ENCODE assay signal across 9 cellular contexts in the genomic region with DNA sequence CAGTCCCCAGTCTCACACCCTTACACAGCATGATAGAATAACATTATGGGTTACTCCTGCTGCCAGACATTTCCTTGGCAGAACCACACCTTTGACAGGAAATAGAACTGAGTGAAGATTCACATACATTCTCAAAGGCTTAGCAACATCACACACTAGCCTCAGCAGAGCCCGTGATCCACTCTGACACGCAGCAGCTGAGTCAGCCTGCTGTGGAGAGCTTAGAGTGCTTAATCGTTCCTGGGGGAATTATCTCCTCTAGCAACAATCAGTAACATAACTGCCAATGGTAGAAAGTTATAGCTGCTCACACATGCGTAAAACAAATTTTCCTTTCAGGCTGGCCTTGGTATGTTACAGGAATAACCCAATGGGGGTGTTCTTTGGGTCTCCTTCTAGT.
DNase-seq lines count a peak whose midpoint lies in the region; ATAC-seq, FAIRE-seq and TF ChIP-seq lines count a peak whose summit lies in the region.
"Had no signal": no experiment of that assay in that cellular context is flagged by ENCODE, and none has a peak within 500 bp of the region (broad histone marks: within the 10 kb centered on the region; RNA-seq: fewer than 3 reads in every experiment).

No MANE protein-coding gene starts in this region.

- peak overlapping the region; percentile 99 for H3K27ac ChIP-seq in keratinocyte (ENCODE audit: control insufficient read depth, insufficient read depth, low read length)

- H3K4me1 Mint-ChIP-seq in activated naive CD4-positive, alpha-beta T cell treated with anti-CD3 and anti-CD28 coated beads, Interleukin-2, amount 10 ng/mL, durations not matched to agents 7 days and 5 days, result no peaks in the 10 kb centered on the region

- H3K9ac ChIP-seq in keratinocyte (ENCODE audit: control insufficient read depth, extremely low read depth, insufficient read depth, low read length), result peak overlapping the region; percentile 60

- no peaks in the 10 kb centered on the region for H3K9me1 ChIP-seq in keratinocyte (ENCODE audit: control insufficient read depth, extremely low read depth, insufficient read depth, low read length)

- H2AFZ ChIP-seq in keratinocyte (ENCODE audit: control insufficient read depth, low read length), result peak overlapping the region; percentile 85

- peak overlapping the region; percentile 62 for H3K4me2 ChIP-seq in keratinocyte (ENCODE audit: control insufficient read depth, extremely low read depth, insufficient read depth, low read depth, low read length)

- no peaks in the 10 kb centered on the region for H3K9me3 ChIP-seq in keratinocyte (ENCODE audit: control insufficient read depth, low read depth, low read length)

- CTCF ChIA-PET in activated naive CD4-positive, alpha-beta T cell treated with anti-CD3 and anti-CD28 coated beads, Interleukin-2, amount 10 ng/mL, durations not matched to agents 7 days and 5 days (lab: Charles Lee), result no interaction called here

- no peak for TF ChIP-seq POLR2A in lower leg skin (IDR thresholded peaks at IDR 0.05)

- H3K79me2 ChIP-seq in keratinocyte (ENCODE audit: control insufficient read depth, insufficient read depth, low read length), result no peaks in the 10 kb centered on the region

- H4K20me1 ChIP-seq in keratinocyte (ENCODE audit: control insufficient read depth, extremely low read depth, insufficient read depth, low read length), result no peaks in the 10 kb centered on the region

- dilution Hi-C loops in keratinocyte (cut with MboI; ENCODE audit: extremely low pct_ligation_motif_present, low sequenced_read_pairs), result no loop called here

- no peaks in the 10 kb centered on the region for H3K9me3 Mint-ChIP-seq in activated naive CD4-positive, alpha-beta T cell treated with anti-CD3 and anti-CD28 coated beads, Interleukin-2, amount 10 ng/mL, durations not matched to agents 7 days and 5 days
- H3K9me3 Mint-ChIP-seq: activated naive CD4-positive, alpha-beta T cell treated with anti-CD3 and anti-CD28 coated beads for 36 hours had no signal

- no peak overlapping the region for H3K27ac Mint-ChIP-seq in activated naive CD4-positive, alpha-beta T cell treated with anti-CD3 and anti-CD28 coated beads, Interleukin-2, amount 10 ng/mL, durations not matched to agents 7 days and 5 days
- H3K27ac Mint-ChIP-seq: activated naive CD4-positive, alpha-beta T cell treated with anti-CD3 and anti-CD28 coated beads for 36 hours had no signal

- H3K36me3 Mint-ChIP-seq in activated naive CD4-positive, alpha-beta T cell treated with anti-CD3 and anti-CD28 coated beads, Interleukin-2, amount 10 ng/mL, durations not matched to agents 7 days and 5 days, result no peaks in the 10 kb centered on the region

- ATAC-seq in HG02884 (IDR thresholded peaks at IDR 0.05; ENCODE audit: unreplicated experiment), result no peak

- H3K27me3 Mint-ChIP-seq in activated naive CD4-positive, alpha-beta T cell treated with anti-CD3 and anti-CD28 coated beads, Interleukin-2, amount 10 ng/mL, durations not matched to agents 7 days and 5 days, result no peaks in the 10 kb centered on the region

- peak; percentile 15 for DNase-seq in Ammon's horn (ENCODE audit: low spot score)
- peak; percentile 11 for DNase-seq in NCI-H1092 (lab: John Stamatoyannopoulos, UW)
- peak; percentile 81 for DNase-seq in amniotic epithelial cell (ENCODE audit: low read depth)
- peak; percentile 71 for DNase-seq in keratinocyte (ENCODE audit: low read depth, low spot score)
- DNase-seq in lower leg skin (ENCODE audit: low spot score in 2 of 2), result no peak
- no peak for DNase-seq in GF-D8 (lab: John Stamatoyannopoulos, UW)
- DNase-seq in activated naive CD4-positive, alpha-beta T cell treated with anti-CD3 and anti-CD28 coated beads, Interleukin-2, amount 10 ng/mL, durations not matched to agents 7 days and 5 days, result no peak
- DNase-seq: activated naive CD4-positive, alpha-beta T cell treated with anti-CD3 and anti-CD28 coated beads for 36 hours had no signal

- no peaks in the 10 kb centered on the region for H3K27me3 ChIP-seq in keratinocyte (ENCODE audit: control insufficient read depth, extremely low read depth, insufficient read depth, low read length)

- H3K4me3 ChIP-seq in keratinocyte (ENCODE audit: control insufficient read depth in 2 of 3, extremely low read depth in 1 of 3, insufficient read depth in 2 of 3, low read depth in 1 of 3, low read length in 3 of 3) (no peak overlapping the region), lower leg skin (ENCODE audit: low read depth, poor library complexity, severe bottlenecking) (no peak overlapping the region)

- intact Hi-C loops in lower leg skin (cut with DNase I; ENCODE audit: low total_unique reads), result no loop called here

- H3K4me1 ChIP-seq in keratinocyte (ENCODE audit: control insufficient read depth, extremely low read depth, insufficient read depth, low read length), result peaks cover 47% of the 10 kb centered on the region

- no peak overlapping the region for H3K4me3 Mint-ChIP-seq in activated naive CD4-positive, alpha-beta T cell treated with anti-CD3 and anti-CD28 coated beads, Interleukin-2, amount 10 ng/mL, durations not matched to agents 7 days and 5 days
- H3K4me3 Mint-ChIP-seq: activated naive CD4-positive, alpha-beta T cell treated with anti-CD3 and anti-CD28 coated beads for 36 hours had no signal

- TF ChIP-seq CTCF in keratinocyte (optimal IDR thresholded peaks at IDR 0.05 in 1 of 3, IDR thresholded peaks at IDR 0.05 in 1 of 3, conservative IDR thresholded peaks at IDR 0.05 in 1 of 3; ENCODE audit: extremely low read depth in 1 of 3, insufficient read depth in 2 of 3, low read length in 3 of 3), result no peak
- no peak for TF ChIP-seq CTCF in lower leg skin (IDR thresholded peaks at IDR 0.05)

- FAIRE-seq in keratinocyte (lab: Jason Lieb, UNC), result peak; percentile 100

- H3K36me3 ChIP-seq in keratinocyte (ENCODE audit: control insufficient read depth in 2 of 2, extremely low read depth in 1 of 2, insufficient read depth in 2 of 2, low read length in 2 of 2), result no peaks in the 10 kb centered on the region

- WGBS in lower leg skin, 2 donors, result 44 to 50% methylated on average over 4 of the region's 4 CpGs

Comparison
In these comparisons a context has a peak if more than half of its experiments do, and no peak if none do; other contexts are left out.
1. DNase-seq: peak in Ammon's horn (single experiment), NCI-H1092 (single experiment), amniotic epithelial cell (single experiment) and keratinocyte (single experiment); none in lower leg skin (0 of 2), GF-D8 (single experiment) and activated naive CD4-positive, alpha-beta T cell treated with anti-CD3 and anti-CD28 coated beads, Interleukin-2, amount 10 ng/mL, durations not matched to agents 7 days and 5 days (single experiment).